Comparison of ENCODE assay signal across 8 cellular contexts in the genomic region with DNA sequence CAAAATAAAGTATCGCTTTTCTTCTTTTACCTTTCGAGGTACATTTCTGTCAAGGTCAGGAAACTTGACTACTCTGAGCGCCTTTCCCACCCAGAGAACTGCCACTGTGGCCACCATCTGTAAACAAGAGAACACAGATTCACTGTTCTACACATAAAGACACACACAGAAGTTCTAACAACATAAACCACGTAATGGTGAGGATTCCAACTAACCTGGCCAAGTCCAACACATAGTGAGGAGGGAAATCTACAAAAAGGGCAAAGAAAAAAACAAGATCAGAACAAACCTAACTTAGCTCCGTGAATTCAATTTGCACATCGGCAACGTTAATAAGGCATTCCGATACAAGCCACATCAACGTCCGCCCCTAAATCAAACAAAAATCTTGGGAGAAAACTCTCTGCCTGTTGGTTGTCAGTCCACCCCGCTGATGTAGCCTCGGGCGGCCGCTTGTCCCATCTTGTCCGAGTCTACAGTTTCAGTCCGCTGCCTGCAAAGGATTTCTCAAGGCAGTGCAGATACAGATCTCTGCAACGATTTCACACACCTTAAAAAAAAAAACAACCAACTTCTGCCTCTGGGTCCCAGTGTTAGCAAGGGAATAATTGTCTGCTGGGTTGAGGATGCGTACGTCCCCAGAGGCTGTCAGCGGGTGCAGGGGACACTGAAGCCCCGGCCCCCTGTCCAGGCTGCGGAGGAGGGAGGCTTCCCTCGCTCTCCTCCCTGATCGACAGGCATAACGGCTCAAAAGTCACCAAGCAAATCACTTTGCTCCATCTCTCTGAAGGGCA. TPM values are rescaled to one million over a fixed set of nuclear protein-coding genes. Genes with fewer than 3 reads are reported as not detected.
DNase-seq lines count a peak whose midpoint lies in the region; TF ChIP-seq lines count a peak whose summit lies in the region.

No MANE protein-coding gene starts in this region.

- TF ChIP-seq CTCF in esophagus squamous epithelium (IDR thresholded peaks at IDR 0.05) = no peak
- no peak for TF ChIP-seq CTCF in transverse colon (IDR thresholded peaks at IDR 0.05)

- WGBS in esophagus squamous epithelium, 2 donors = 3% methylated on average over 20 to 24 of the region's 25 CpGs
- WGBS in transverse colon (ENCODE audit: low coverage in 1 of 2), 2 donors = 1 to 24% methylated on average over 4 to 25 of the region's 25 CpGs

- H3K27me3 ChIP-seq in H7 (ENCODE audit: control insufficient read depth, insufficient read depth, low read length) (peaks cover 4% of the 10 kb centered on the region; the same call in 1 of the 2 replicates), esophagus squamous epithelium (no peaks in the 10 kb centered on the region), transverse colon (no peaks in the 10 kb centered on the region)

- intact Hi-C loops in esophagus squamous epithelium (cut with DNase I) = no loop called here
- intact Hi-C loops in transverse colon (cut with DNase I; ENCODE audit: low total_unique reads) = loop anchor here (5.0 kb wide), 1 partner anchor 56 kb away; no protein-coding TSS in a partner anchor

- H3K27ac ChIP-seq in esophagus squamous epithelium = peak overlapping the region; percentile 92 to 97 (median 94)
- peak overlapping the region; percentile 96 to 99 (median 98) for H3K27ac ChIP-seq in transverse colon

- TF ChIP-seq EP300 in transverse colon (IDR thresholded peaks at IDR 0.05; ENCODE audit: low read depth) = no peak

- H3K36me3 ChIP-seq in H7 (replicated peaks; ENCODE audit: control insufficient read depth, insufficient read depth, low read length) (no peaks in the 10 kb centered on the region), esophagus squamous epithelium (peaks cover 0 to 31% (median 6%) of the 10 kb centered on the region in 3 donors), transverse colon (peaks cover 0 to 21% (median 9%) of the 10 kb centered on the region in 4 donors)

- H3K9me3 ChIP-seq in esophagus squamous epithelium (no peaks in the 10 kb centered on the region), transverse colon (no peaks in the 10 kb centered on the region)

- peak; percentile 28 for DNase-seq in NCI-H2171 treated with DMSO at 0.1 percent for 48 hours (lab: John Stamatoyannopoulos, UW)
- DNase-seq in NCI-H2171 (lab: John Stamatoyannopoulos, UW) = no peak
- DNase-seq in H7 = no peak
- peak; percentile 34 for DNase-seq in LHCN-M2 (ENCODE audit: low read depth)
- DNase-seq in activated CD4-positive, alpha-beta T cell treated with anti-CD3 and anti-CD28 coated beads, Interleukin-2, amount 50 U/mL, for 48 hours = peak; percentile 11 to 43
- DNase-seq in esophagus squamous epithelium (lab: John Stamatoyannopoulos, UW) = peak; percentile 0
- DNase-seq in myocyte (ENCODE audit: low read depth) = peak; percentile 42
- DNase-seq in transverse colon = peak; percentile 33

- H3K4me3 ChIP-seq in H7 (ENCODE audit: insufficient read depth, low read depth, low read length) = peak overlapping the region; percentile 76
- H3K4me3 ChIP-seq in esophagus squamous epithelium = peak overlapping the region; percentile 76 to 88 (median 80)
- peak overlapping the region; percentile 81 to 88 (median 84) for H3K4me3 ChIP-seq in transverse colon

- H3K4me1 ChIP-seq in esophagus squamous epithelium (peaks cover 0 to 35% (median 10%) of the 10 kb centered on the region in 3 donors), transverse colon (peaks cover 0 to 39% (median 22%) of the 10 kb centered on the region in 4 donors)

- TF ChIP-seq POLR2A in esophagus squamous epithelium (IDR thresholded peaks at IDR 0.05) (no peak), transverse colon (IDR thresholded peaks at IDR 0.05) (no peak)

- in situ Hi-C loops in transverse colon (cut with MboI; ENCODE audit: low pct_ligation_motif_present in 1 of 4, low pct_unique_long_range_greater_than_20kb in 1 of 4, low sequenced_read_pairs in 3 of 4) = no loop called here

RNA-seq across cellular contexts. Expression of a gene that starts 1.0 kb away (rescaled TPM):
- total RNA-seq in H7 (2014; rRNA removed; shearing (Covaris generic)) = 3.0 and 3.5 TPM in 2 replicates
- total RNA-seq in LHCN-M2 (2014; rRNA removed) = 41.3 and 44.6 TPM in 2 replicates
- polyA plus RNA-seq in LHCN-M2 (2012) = 5.9 TPM
- 10 to 100 TPM in 2 of 4 donors, 1 to 10 TPM in 2; 5.7 to 12.5 (median 10.5) TPM for total RNA-seq in esophagus squamous epithelium
- 10.1 and 11.0 TPM in 2 replicates for total RNA-seq in myocyte
- polyA plus RNA-seq in myocyte (2012) = 4.6 TPM
- total RNA-seq in transverse colon = 10 to 100 TPM in 3 of 4 donors, 1 to 10 TPM in 1; 10.0 to 68.6 (median 51.9) TPM

Comparison
In these comparisons a context has a peak if more than half of its experiments do, and no peak if none do; other contexts are left out.
1. DNase-seq: peak in NCI-H2171 treated with DMSO at 0.1 percent for 48 hours (single experiment), LHCN-M2 (single experiment), activated CD4-positive, alpha-beta T cell treated with anti-CD3 and anti-CD28 coated beads, Interleukin-2, amount 50 U/mL, for 48 hours (2 of 2), esophagus squamous epithelium (single experiment), myocyte (single experiment) and transverse colon (single experiment); none in NCI-H2171 (single experiment) and H7 (single experiment).
2. Peak in every context shown above with its lines, with median percentiles within 50 percentile points of each other: H3K4me3 ChIP-seq.